19 cellular contexts compared by ENCODE assay signal in the genomic region with DNA sequence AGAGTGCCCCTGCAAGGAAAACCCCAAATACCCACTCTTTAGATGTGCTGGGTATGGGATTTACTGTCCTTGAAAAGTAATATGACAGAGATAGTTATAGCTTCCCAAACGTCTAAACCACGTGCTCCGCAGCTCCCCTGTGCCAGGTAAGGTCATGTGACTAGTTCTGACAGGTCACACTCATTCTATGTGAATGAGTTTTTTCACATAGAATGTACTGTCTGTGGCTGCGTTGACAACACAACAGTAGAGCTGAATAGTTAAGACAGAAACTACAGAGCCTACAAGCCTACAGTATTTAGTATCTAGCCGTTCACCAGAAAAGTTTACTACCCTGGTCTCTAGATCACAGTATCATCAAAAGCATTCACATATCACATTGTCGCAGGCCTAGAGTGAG.
DNase-seq lines count a peak whose midpoint lies in the region; ATAC-seq and TF ChIP-seq lines count a peak whose summit lies in the region.
"Had no signal": no experiment of that assay in that cellular context is flagged by ENCODE, and none has a peak within 500 bp of the region (broad histone marks: within the 10 kb centered on the region; RNA-seq: fewer than 3 reads in every experiment).

No MANE protein-coding gene starts in this region.

- no peaks in the 10 kb centered on the region for H3K27me3 ChIP-seq in smooth muscle cell (ENCODE audit: low read depth)
- H3K27me3 ChIP-seq in SJCRH30: no peaks in the 10 kb centered on the region
- no peaks in the 10 kb centered on the region for H3K27me3 ChIP-seq in CD8-positive, alpha-beta T cell (ENCODE audit: insufficient read depth, low read length)

- peaks cover 2% of the 10 kb centered on the region for H3K9me3 Mint-ChIP-seq in activated CD4-positive, alpha-beta T cell treated with anti-CD3 and anti-CD28 coated beads for 36 hours (ENCODE audit: low read depth)
- no peaks in the 10 kb centered on the region for H3K9me3 Mint-ChIP-seq in CD8-positive, alpha-beta T cell

- no peaks in the 10 kb centered on the region for H3K4me1 ChIP-seq in smooth muscle cell (ENCODE audit: low read depth)
- H3K4me1 ChIP-seq in SJCRH30: no peaks in the 10 kb centered on the region
- H3K4me1 ChIP-seq in CD8-positive, alpha-beta T cell (ENCODE audit: insufficient read depth, low read length): peaks cover 20% of the 10 kb centered on the region

- intact Hi-C loops in activated CD4-positive, alpha-beta T cell treated with anti-CD3 and anti-CD28 coated beads for 36 hours (cut with DNase I, micrococcal nuclease): loop anchor here in 1 of 2 experiments (2.0 kb wide), 1 partner anchor 16 kb away; no protein-coding TSS in a partner anchor
- intact Hi-C loops in CD8-positive, alpha-beta T cell (cut with DNase I, micrococcal nuclease): no loop called here

- H3K9me3 ChIP-seq in T-helper 17 cell (ENCODE audit: control insufficient read depth, low read length, poor library complexity, severe bottlenecking) (no peaks in the 10 kb centered on the region), smooth muscle cell (replicated peaks; ENCODE audit: low read depth) (no peaks in the 10 kb centered on the region), SJCRH30 (replicated peaks) (no peaks in the 10 kb centered on the region)
- no peaks in the 10 kb centered on the region for H3K9me3 ChIP-seq in CD8-positive, alpha-beta T cell (ENCODE audit: low read length)

- H2AFZ ChIP-seq in smooth muscle cell (ENCODE audit: low read depth): peak overlapping the region; percentile 20

- peak; percentile 54 for ATAC-seq in activated CD4-positive, alpha-beta T cell treated with anti-CD3 and anti-CD28 coated beads for 36 hours
- no peak for ATAC-seq in T-helper 17 cell
- no peak for ATAC-seq in CD8-positive, alpha-beta T cell
- ATAC-seq: Panc1 had no signal

- H3K4me2 ChIP-seq in smooth muscle cell: no peak overlapping the region

- no peaks in the 10 kb centered on the region for H3K36me3 ChIP-seq in smooth muscle cell (ENCODE audit: low read depth)
- H3K36me3 ChIP-seq in SJCRH30: no peaks in the 10 kb centered on the region
- H3K36me3 ChIP-seq in CD8-positive, alpha-beta T cell (ENCODE audit: insufficient read depth, low read length): no peaks in the 10 kb centered on the region

- peaks cover 4% of the 10 kb centered on the region for H3K36me3 Mint-ChIP-seq in activated CD4-positive, alpha-beta T cell treated with anti-CD3 and anti-CD28 coated beads for 36 hours (ENCODE audit: low read depth)
- H3K36me3 Mint-ChIP-seq in T-helper 17 cell (ENCODE audit: low read depth): peaks cover 2% of the 10 kb centered on the region
- no peaks in the 10 kb centered on the region for H3K36me3 Mint-ChIP-seq in CD8-positive, alpha-beta T cell

- H3K79me2 ChIP-seq in smooth muscle cell (ENCODE audit: low read depth): no peaks in the 10 kb centered on the region

- no peak overlapping the region for H3K9ac ChIP-seq in smooth muscle cell (ENCODE audit: low read depth)

- peak; percentile 54 for DNase-seq in activated CD4-positive, alpha-beta T cell treated with anti-CD3 and anti-CD28 coated beads for 36 hours
- no peak for DNase-seq in activated CD4-positive, alpha-beta T cell treated with anti-CD3 and anti-CD28 coated beads, Interleukin-2, amount 50 U/mL, for 4 hours
- peak; percentile 19 for DNase-seq in activated naive CD4-positive, alpha-beta T cell treated with anti-CD3 and anti-CD28 coated beads, Interleukin-2, amount 50 U/mL, for 16 hours
- no peak for DNase-seq in activated naive CD4-positive, alpha-beta T cell treated with Interleukin-2 at 50 U/mL for 16 hours
- DNase-seq in T-helper 17 cell: no peak
- DNase-seq in smooth muscle cell (lab: John Stamatoyannopoulos, UW; ENCODE audit: unreplicated experiment): no peak
- DNase-seq in SJCRH30: no peak
- DNase-seq in CD8-positive, alpha-beta T cell: no peak
- DNase-seq: 8988T, AML-193, C1 segment of cervical spinal cord, DMS79, NCI-H1694, NCI-H2081, NCI-H2171 treated with DMSO at 0.1 percent for 48 hours, NCI-H524 treated with DMSO at 0.1 percent for 48 hours, NCI-H82, SIG-M5 had no signal

- H3K4me3 Mint-ChIP-seq in activated CD4-positive, alpha-beta T cell treated with anti-CD3 and anti-CD28 coated beads for 36 hours: no peak overlapping the region
- H3K4me3 Mint-ChIP-seq in T-helper 17 cell: no peak overlapping the region
- H3K4me3 Mint-ChIP-seq in CD8-positive, alpha-beta T cell: no peak overlapping the region

- H3K27me3 Mint-ChIP-seq in activated CD4-positive, alpha-beta T cell treated with anti-CD3 and anti-CD28 coated beads for 36 hours: no peaks in the 10 kb centered on the region
- no peaks in the 10 kb centered on the region for H3K27me3 Mint-ChIP-seq in T-helper 17 cell
- no peaks in the 10 kb centered on the region for H3K27me3 Mint-ChIP-seq in CD8-positive, alpha-beta T cell (ENCODE audit: low read depth)

- no peak overlapping the region for H3K4me3 ChIP-seq in smooth muscle cell
- H3K4me3 ChIP-seq in SJCRH30: no peak overlapping the region
- H3K4me3 ChIP-seq in CD8-positive, alpha-beta T cell (ENCODE audit: low read depth, low read length): no peak overlapping the region

- CTCF ChIA-PET in activated CD4-positive, alpha-beta T cell treated with anti-CD3 and anti-CD28 coated beads for 36 hours (lab: Charles Lee): interaction anchor here (0.7 to 2.5 kb wide), 10 partner anchors 15 to 280 kb away, joined by 3 to 9 read pairs (median 3); no protein-coding TSS in a partner anchor
- CTCF ChIA-PET in CD8-positive, alpha-beta T cell (lab: Charles Lee): interaction anchor here (0.7 to 1.2 kb wide), 2 partner anchors 15 to 49 kb away, joined by 3 read pairs; no protein-coding TSS in a partner anchor

- H3F3A ChIP-seq in smooth muscle cell (ENCODE audit: low read depth): no peaks in the 10 kb centered on the region

- peaks cover 70% of the 10 kb centered on the region for H3K4me1 Mint-ChIP-seq in activated CD4-positive, alpha-beta T cell treated with anti-CD3 and anti-CD28 coated beads for 36 hours
- peaks cover 25% of the 10 kb centered on the region for H3K4me1 Mint-ChIP-seq in T-helper 17 cell
- peaks cover 48% of the 10 kb centered on the region for H3K4me1 Mint-ChIP-seq in CD8-positive, alpha-beta T cell (ENCODE audit: low read depth)

- H3K27ac Mint-ChIP-seq in activated CD4-positive, alpha-beta T cell treated with anti-CD3 and anti-CD28 coated beads for 36 hours: peak overlapping the region; percentile 44
- H3K27ac Mint-ChIP-seq in T-helper 17 cell: peak overlapping the region; percentile 86
- no peak overlapping the region for H3K27ac Mint-ChIP-seq in CD8-positive, alpha-beta T cell

- H3K27ac ChIP-seq in smooth muscle cell (ENCODE audit: low read depth): no peak overlapping the region
- no peak overlapping the region for H3K27ac ChIP-seq in SJCRH30
- no peak overlapping the region for H3K27ac ChIP-seq in CD8-positive, alpha-beta T cell (ENCODE audit: low read depth, low read length)

- TF ChIP-seq CTCF in smooth muscle cell (IDR thresholded peaks at IDR 0.05; ENCODE audit: borderline replicate concordance, insufficient read depth, poor library complexity, severe bottlenecking): no peak
- no peak for TF ChIP-seq CTCF in CD8-positive, alpha-beta T cell (IDR thresholded peaks at IDR 0.05)

- H4K20me1 ChIP-seq in smooth muscle cell (ENCODE audit: low read depth): no peaks in the 10 kb centered on the region

- POLR2A ChIA-PET in activated CD4-positive, alpha-beta T cell treated with anti-CD3 and anti-CD28 coated beads for 36 hours (lab: Charles Lee): interaction anchor here (0.7 kb wide), 1 partner anchor 29 kb away, joined by 3 read pairs; no protein-coding TSS in a partner anchor
- POLR2A ChIA-PET in CD8-positive, alpha-beta T cell (lab: Charles Lee): interaction anchor here (0.5 to 2.3 kb wide), 3 partner anchors 9 to 114 kb away, joined by 3 to 10 read pairs (median 3); no protein-coding TSS in a partner anchor

- 61% methylated on average over 6 of the region's 6 CpGs for WGBS in smooth muscle cell (ENCODE audit: low lambda C conversion rate)

Comparison
In these comparisons a context has a peak if more than half of its experiments do, and no peak if none do; other contexts are left out.
1. DNase-seq: peak in activated CD4-positive, alpha-beta T cell treated with anti-CD3 and anti-CD28 coated beads for 36 hours (single experiment) and activated naive CD4-positive, alpha-beta T cell treated with anti-CD3 and anti-CD28 coated beads, Interleukin-2, amount 50 U/mL, for 16 hours (single experiment); none in activated CD4-positive, alpha-beta T cell treated with anti-CD3 and anti-CD28 coated beads, Interleukin-2, amount 50 U/mL, for 4 hours (0 of 2), activated naive CD4-positive, alpha-beta T cell treated with Interleukin-2 at 50 U/mL for 16 hours (single experiment), T-helper 17 cell (0 of 3), smooth muscle cell (single experiment), SJCRH30 (0 of 2) and CD8-positive, alpha-beta T cell (0 of 7).